15 cellular contexts compared by ENCODE assay signal in genomic region chr1:15173863-15174614, GRCh38. TPM values are rescaled to one million over a fixed set of nuclear protein-coding genes. Genes with fewer than 3 reads are reported as not detected.
DNase-seq lines count a peak whose midpoint lies in the region; ATAC-seq and TF ChIP-seq lines count a peak whose summit lies in the region.
"Had no signal": no experiment of that assay in that cellular context is flagged by ENCODE, and none has a peak within 500 bp of the region (broad histone marks: within the 10 kb centered on the region; RNA-seq: fewer than 3 reads in every experiment).

No MANE protein-coding gene starts in this region.

- no peak overlapping the region for H2AFZ ChIP-seq in MM.1S (ENCODE audit: low read length)
- H2AFZ ChIP-seq in mammary epithelial cell (ENCODE audit: low read depth, low read length): no peak overlapping the region

- H3K27me3 Mint-ChIP-seq in Calu3 (ENCODE audit: unreplicated experiment): no peaks in the 10 kb centered on the region

- in situ Hi-C loops in mammary epithelial cell (cut with MboI; ENCODE audit: low sequenced_read_pairs in 2 of 2) (no loop called here), G401 (cut with HindIII; ENCODE audit: low sequenced_read_pairs) (no loop called here), GM13976 (cut with MboI; ENCODE audit: low sequenced_read_pairs, unreplicated experiment) (no loop called here)

- peaks cover 35% of the 10 kb centered on the region for H3F3A ChIP-seq in MM.1S (ENCODE audit: insufficient read depth, low read length)

- H4K20me1 ChIP-seq in MM.1S (ENCODE audit: insufficient read depth, low read length) (no peaks in the 10 kb centered on the region), mammary epithelial cell (ENCODE audit: insufficient read depth, low read length) (no peaks in the 10 kb centered on the region)

- WGBS in mammary epithelial cell (ENCODE audit: low coverage, missing lambda C conversion rate): 65% methylated on average over 11 of the region's 11 CpGs

- H3K4me1 Mint-ChIP-seq in Calu3 (ENCODE audit: low read depth, unreplicated experiment): peaks cover 76% of the 10 kb centered on the region
- H3K4me1 Mint-ChIP-seq: activated CD8-positive, alpha-beta memory T cell treated with anti-CD3 and anti-CD28 coated beads, Interleukin-2, amount 10 ng/mL, durations not matched to agents 7 days and 5 days; B cell had no signal

- H3K4me2 ChIP-seq in MM.1S (ENCODE audit: low read depth, low read length) (peak overlapping the region; percentile 32), mammary epithelial cell (ENCODE audit: insufficient read depth, low read depth, low read length) (peak overlapping the region; percentile 4)

- no peaks in the 10 kb centered on the region for H3K9me3 Mint-ChIP-seq in Calu3 (ENCODE audit: low read depth, unreplicated experiment)

- ATAC-seq in SK-N-SH treated with all-trans-retinoic acid at 6 μM for 48 hours: no peak
- ATAC-seq: activated CD8-positive, alpha-beta memory T cell treated with anti-CD3 and anti-CD28 coated beads, Interleukin-2, amount 10 ng/mL, durations not matched to agents 7 days and 5 days had no signal

- H3K27me3 ChIP-seq in MM.1S (replicated peaks; ENCODE audit: insufficient read depth, low read length) (no peaks in the 10 kb centered on the region), mammary epithelial cell (ENCODE audit: insufficient read depth, low read length) (no peaks in the 10 kb centered on the region), mucosa of rectum (ENCODE audit: control insufficient read depth in 2 of 2, insufficient read depth in 2 of 2, low read length in 2 of 2) (no peaks in the 10 kb centered on the region)

- peak overlapping the region; percentile 40 for H3K27ac Mint-ChIP-seq in Calu3 (ENCODE audit: unreplicated experiment)
- H3K27ac Mint-ChIP-seq: activated CD8-positive, alpha-beta memory T cell treated with anti-CD3 and anti-CD28 coated beads, Interleukin-2, amount 10 ng/mL, durations not matched to agents 7 days and 5 days; B cell had no signal

- DNase-seq in Calu3 (no peak), MM.1S (peak; percentile 91), mammary epithelial cell (peak; percentile 79), G401 (ENCODE audit: low spot score) (no peak), GM13976 (ENCODE audit: low spot score) (no peak), NCI-H1436 (lab: John Stamatoyannopoulos, UW) (no peak)
- DNase-seq: activated CD4-positive, CD25-positive, alpha-beta regulatory T cell; activated CD8-positive, alpha-beta memory T cell treated with anti-CD3 and anti-CD28 coated beads, Interleukin-2, amount 10 ng/mL, durations not matched to agents 7 days and 5 days; hypothalamus; left ventricle myocardium inferior; NCI-H1694 treated with DMSO at 0.1 percent for 48 hours; substantia nigra had no signal

- peak overlapping the region; percentile 4 for H3K4me3 Mint-ChIP-seq in Calu3 (ENCODE audit: low read depth, unreplicated experiment)
- H3K4me3 Mint-ChIP-seq: activated CD8-positive, alpha-beta memory T cell treated with anti-CD3 and anti-CD28 coated beads, Interleukin-2, amount 10 ng/mL, durations not matched to agents 7 days and 5 days; B cell had no signal

- H3K9me2 ChIP-seq in MM.1S (replicated peaks; ENCODE audit: insufficient read depth, low read length): no peaks in the 10 kb centered on the region

- peak overlapping the region; percentile 23; the same call in 1 of the 2 replicates for H3K9ac ChIP-seq in MM.1S (ENCODE audit: low read length)
- H3K9ac ChIP-seq in mammary epithelial cell (ENCODE audit: insufficient read depth, low read length): peak overlapping the region; percentile 59
- no peak overlapping the region for H3K9ac ChIP-seq in mucosa of rectum (ENCODE audit: low read depth in 1 of 2, low read length in 2 of 2)

- H3K4me1 ChIP-seq in MM.1S (ENCODE audit: low read length) (peaks cover 65% of the 10 kb centered on the region), mammary epithelial cell (ENCODE audit: insufficient read depth, low read length) (peaks cover 44% of the 10 kb centered on the region), mucosa of rectum (ENCODE audit: control insufficient read depth in 2 of 2, insufficient read depth in 2 of 2, low read length in 2 of 2) (peaks cover 17 to 37% of the 10 kb centered on the region in 2 donors)

- no peaks in the 10 kb centered on the region for H3K9me3 ChIP-seq in MM.1S (replicated peaks; ENCODE audit: insufficient read depth, low read length)
- no peaks in the 10 kb centered on the region for H3K9me3 ChIP-seq in mammary epithelial cell (replicated peaks; ENCODE audit: insufficient read depth, low read length)
- H3K9me3 ChIP-seq in mucosa of rectum (ENCODE audit: control insufficient read depth in 2 of 2, low read length in 2 of 2): no peaks in the 10 kb centered on the region
- H3K9me3 ChIP-seq: left ventricle myocardium inferior had no signal

- CTCF ChIA-PET in Calu3 (lab: Charles Lee): interaction anchor here (1.0 kb wide), 1 partner anchor 26 kb away, joined by 7 read pairs; no protein-coding TSS in a partner anchor
- CTCF ChIA-PET in mammary epithelial cell (lab: Charles Lee; ENCODE audit: low non-redundant PET): no interaction called here

- H3K79me2 ChIP-seq in MM.1S (ENCODE audit: low read length) (peaks cover 39% of the 10 kb centered on the region), mammary epithelial cell (ENCODE audit: insufficient read depth, low read length) (peaks cover 68% of the 10 kb centered on the region)

- H3K4me3 ChIP-seq in MM.1S (ENCODE audit: low read length): no peak overlapping the region
- no peak overlapping the region for H3K4me3 ChIP-seq in mammary epithelial cell (replicated peaks in 1 of 3; ENCODE audit: insufficient read depth in 1 of 3, low read depth in 2 of 3, low read length in 3 of 3)
- no peak overlapping the region for H3K4me3 ChIP-seq in mucosa of rectum (ENCODE audit: low read length in 2 of 2)
- H3K4me3 ChIP-seq: left ventricle myocardium inferior had no signal

- H3K36me3 Mint-ChIP-seq in Calu3 (ENCODE audit: insufficient read depth, unreplicated experiment): peaks cover 52% of the 10 kb centered on the region
- H3K36me3 Mint-ChIP-seq: activated CD8-positive, alpha-beta memory T cell treated with anti-CD3 and anti-CD28 coated beads, Interleukin-2, amount 10 ng/mL, durations not matched to agents 7 days and 5 days had no signal

- no peaks in the 10 kb centered on the region for H3K36me3 ChIP-seq in MM.1S (replicated peaks; ENCODE audit: insufficient read depth, low read length)
- H3K36me3 ChIP-seq in mammary epithelial cell (ENCODE audit: insufficient read depth, low read length): no peaks in the 10 kb centered on the region
- no peaks in the 10 kb centered on the region for H3K36me3 ChIP-seq in mucosa of rectum (ENCODE audit: control insufficient read depth in 2 of 2, insufficient read depth in 2 of 2, low read length in 2 of 2)
- H3K36me3 ChIP-seq: left ventricle myocardium inferior had no signal

- intact Hi-C loops in Calu3 (cut with micrococcal nuclease; ENCODE audit: unreplicated experiment) (no loop called here), mammary epithelial cell (cut with micrococcal nuclease) (loop anchor here (1.0 kb wide), 2 partner anchors 20 to 32 kb away; no protein-coding TSS in a partner anchor)

- dilution Hi-C loops in mammary epithelial cell (cut with HindIII; ENCODE audit: low sequenced_read_pairs): no loop called here

- TF ChIP-seq CTCF in Calu3 (IDR thresholded peaks at IDR 0.05; ENCODE audit: unreplicated experiment): no peak
- no peak for TF ChIP-seq CTCF in MM.1S (IDR thresholded peaks at IDR 0.05; ENCODE audit: low read length)
- TF ChIP-seq CTCF in mammary epithelial cell (conservative IDR thresholded peaks at IDR 0.05 in 1 of 2, IDR thresholded peaks at IDR 0.05 in 1 of 2; ENCODE audit: extremely low read depth in 1 of 2, insufficient read depth in 1 of 2, low read depth in 1 of 2, low read length in 2 of 2): no peak
- no peak for TF ChIP-seq CTCF in GM13976 (IDR thresholded peaks at IDR 0.05; ENCODE audit: borderline replicate concordance, control extremely low read depth, extremely low read depth, insufficient read depth, missing control alignments)

- BruUV-seq in Calu3 (replicated peaks; lab: Mats Ljungman, UMichigan): no TSS peak
- BruUV-seq in mammary epithelial cell (replicated peaks; lab: Mats Ljungman, UMichigan): no TSS peak

- peak overlapping the region; percentile 76 for H3K27ac ChIP-seq in MM.1S (ENCODE audit: low read length)
- H3K27ac ChIP-seq in mammary epithelial cell (ENCODE audit: insufficient read depth, low read depth, low read length): peak overlapping the region; percentile 98
- H3K27ac ChIP-seq in mucosa of rectum (ENCODE audit: low read depth in 2 of 2, low read length in 2 of 2): peak overlapping the region; percentile 17 to 35
- H3K27ac ChIP-seq: left ventricle myocardium inferior had no signal

TF ChIP-seq in SK-N-SH treated with all-trans-retinoic acid at 6 μM for 48 hours, 23 proteins besides CTCF, POLR2A, EP300 and RAD21:
- no peak for TF ChIP-seq ZNF70 (CRISPR knock-in tag; IDR thresholded peaks at IDR 0.05)

RNA-seq across cellular contexts. Expression of gene TMEM51, which starts 20.5 kb away (rescaled TPM):
- 43.6 and 47.6 TPM in 2 replicates for total RNA-seq in Calu3 (2022)
- 10 to 100 TPM; 15.1 to 16.2 TPM for total RNA-seq in mammary epithelial cell
- 14.9 TPM for polyA plus RNA-seq in mammary epithelial cell
- 4.4 TPM for polyA minus RNA-seq in mammary epithelial cell
- 25.0 and 25.2 TPM in 2 replicates for total RNA-seq in G401 (2014; rRNA removed; shearing (Covaris generic))
- total RNA-seq: activated CD8-positive, alpha-beta memory T cell treated with anti-CD3 and anti-CD28 coated beads, Interleukin-2, amount 10 ng/mL, durations not matched to agents 7 days and 5 days had no signal

Comparison
In these comparisons a context has a peak if more than half of its experiments do, and no peak if none do; other contexts are left out.
1. DNase-seq: peak in MM.1S (single experiment) and mammary epithelial cell (single experiment); none in Calu3 (single experiment), G401 (single experiment), GM13976 (single experiment) and NCI-H1436 (single experiment).
2. H3K27ac ChIP-seq: peak in every context shown above with its lines; median percentile 98 in mammary epithelial cell; 76 in MM.1S; 26 in mucosa of rectum.
3. H3K9ac ChIP-seq: peak in MM.1S (single experiment) and mammary epithelial cell (single experiment); none in mucosa of rectum (0 of 2).